Comparison of ENCODE assay signal across 8 cellular contexts in genomic region chr17:42980274-42980765, GRCh38. TPM values are rescaled to one million over a fixed set of nuclear protein-coding genes. Genes with fewer than 3 reads are reported as not detected.
DNase-seq lines count a peak whose midpoint lies in the region; ATAC-seq and TF ChIP-seq lines count a peak whose summit lies in the region.

Gene RUNDC1, plus strand, starts transcription at chr17:42980565. Its CDS starts 12 bp downstream, at chr17:42980577.

- WGBS in psoas muscle, 3 donors, result 0 to 1% (median 0%) methylated on average over 28 to 39 of the region's 39 CpGs

- H3K4me3 ChIP-seq in left ventricle myocardium inferior (peak within 1 kb of the TSS; percentile 83), psoas muscle (peak within 1 kb of the TSS; percentile 93)

- peak within 1 kb of the TSS; percentile 89 for H3K27ac ChIP-seq in left ventricle myocardium inferior (replicated peaks)
- peak within 1 kb of the TSS; percentile 96 for H3K27ac ChIP-seq in psoas muscle

- intact Hi-C loops in T-helper 1 cell treated with Interleukin-12 subunit alpha and Interleukin-12 subunit beta and Interleukin-4 antibody, amounts not matched to agents 30 ng/mL and 1 ng/mL, for 36 hours (cut with micrococcal nuclease), result loop anchor here (1.0 to 5.0 kb wide), 5 partner anchors 16 to 190 kb away; partner anchors contain the start of genes AARSD1, BECN1, BRCA1 and IFI35
- intact Hi-C loops in left ventricle myocardium inferior (cut with micrococcal nuclease) (no loop called here), psoas muscle (cut with DNase I) (no loop called here)

- peaks cover 38% of the 10 kb centered on the region for H3K4me1 ChIP-seq in left ventricle myocardium inferior
- H3K4me1 ChIP-seq in psoas muscle, result peaks cover 28% of the 10 kb centered on the region

- no peaks in the 10 kb centered on the region for H3K9me3 ChIP-seq in left ventricle myocardium inferior (replicated peaks)
- no peaks in the 10 kb centered on the region for H3K9me3 ChIP-seq in psoas muscle

- H3K27me3 ChIP-seq in left ventricle myocardium inferior (ENCODE audit: low read depth), result no peaks in the 10 kb centered on the region
- no peaks in the 10 kb centered on the region for H3K27me3 ChIP-seq in psoas muscle (ENCODE audit: insufficient read depth in 3 of 3, low read length in 2 of 3)

- ATAC-seq in HG02571 (IDR thresholded peaks at IDR 0.05; ENCODE audit: unreplicated experiment), result peak; percentile 62
- ATAC-seq in psoas muscle, result peak; percentile 81 to 88 (median 86)

- TF ChIP-seq CTCF in left ventricle myocardium inferior (IDR thresholded peaks at IDR 0.05; ENCODE audit: borderline replicate concordance) (no peak), psoas muscle (IDR thresholded peaks at IDR 0.05) (no peak)

- DNase-seq in G401 (ENCODE audit: low spot score) (peak; percentile 86), NCI-H1417 (lab: John Stamatoyannopoulos, UW) (peak; percentile 94 to 96 (median 96)), amniotic epithelial cell (ENCODE audit: low read depth) (peak; percentile 67), left ventricle myocardium inferior (peak; percentile 95), psoas muscle (peak; percentile 93 to 95), ureter (ENCODE audit: low spot score) (peak; percentile 93)

- H3K36me3 ChIP-seq in left ventricle myocardium inferior (peaks cover 5% of the 10 kb centered on the region), psoas muscle (ENCODE audit: insufficient read depth in 1 of 2, low read depth in 1 of 2) (peaks cover 0 to 19% of the 10 kb centered on the region in 2 donors)

- in situ Hi-C loops in G401 (cut with HindIII; ENCODE audit: low sequenced_read_pairs), result no loop called here

RNA-seq across cellular contexts. Expression of gene RUNDC1, which starts in this region (rescaled TPM):
- total RNA-seq in G401 (2014; rRNA removed; shearing (Covaris generic)), result 7.2 and 9.5 TPM in 2 replicates
- 17.4 and 17.8 TPM in 2 replicates for total RNA-seq in T-helper 1 cell treated with Interleukin-12 subunit alpha and Interleukin-12 subunit beta and Interleukin-4 antibody, amounts not matched to agents 30 ng/mL and 1 ng/mL, for 36 hours
- 12.1 TPM for total RNA-seq in left ventricle myocardium inferior
- 10 to 100 TPM in 2 of 4 donors, 1 to 10 TPM in 2; 8.7 to 16.8 (median 12.8) TPM for total RNA-seq in psoas muscle
- polyA plus RNA-seq in psoas muscle, result 10 to 100 TPM; 10.4 to 17.8 (median 10.6) TPM
- 24.7 TPM for total RNA-seq in ureter

Comparison
In these comparisons a context has a peak if more than half of its experiments do, and no peak if none do; other contexts are left out.
1. Peak in every context shown above with its lines: DNase-seq, ATAC-seq, H3K4me3 ChIP-seq and H3K27ac ChIP-seq.